8 cellular contexts compared by ENCODE assay signal in genomic region chr9:76818271-76818670, GRCh38. TPM values are rescaled to one million over a fixed set of nuclear protein-coding genes. Genes with fewer than 3 reads are reported as not detected.
DNase-seq lines count a peak whose midpoint lies in the region; ATAC-seq lines count a peak whose summit lies in the region.

No MANE protein-coding gene starts in this region.

- no CpG with 5 or more reads among the region's 4 CpGs for WGBS in trophoblast cell (ENCODE audit: extremely low coverage, insufficient coverage, insufficient read length)

- no peak overlapping the region for H2AK5ac ChIP-seq in trophoblast cell (ENCODE audit: low read length)

- H2BK120ac ChIP-seq in trophoblast cell (ENCODE audit: insufficient read depth, low read length, poor library complexity) = no peak overlapping the region

- H4K12ac ChIP-seq in trophoblast cell (ENCODE audit: low read depth, low read length) = no peak overlapping the region

- H2AFZ ChIP-seq in trophoblast cell (ENCODE audit: insufficient read depth, low read length, poor library complexity) = no peak overlapping the region

- DNase-seq in DMS53 (lab: John Stamatoyannopoulos, UW) (peak; percentile 90), RPMI7951 (ENCODE audit: low read depth) (peak; percentile 98), foreskin melanocyte (peak; percentile 89), trophoblast cell (peak; percentile 88 to 92), GM19240 (ENCODE audit: insufficient read length, low spot score) (no peak)
- DNase-seq in activated CD4-positive, alpha-beta T cell treated with anti-CD3 and anti-CD28 coated beads, Interleukin-2, amount 50 U/mL, for 4 hours = no peak

- no peak overlapping the region for H3K14ac ChIP-seq in trophoblast cell (ENCODE audit: low read length)

- no peaks in the 10 kb centered on the region for H3K9me3 ChIP-seq in trophoblast cell (ENCODE audit: insufficient read depth, low read depth, low read length)

- H3K79me1 ChIP-seq in trophoblast cell (ENCODE audit: low read length) = peaks cover 15% of the 10 kb centered on the region

- ATAC-seq in GM19324 (IDR thresholded peaks at IDR 0.05; ENCODE audit: low FRiP score, unreplicated experiment) (no peak), GM18517 (IDR thresholded peaks at IDR 0.05; ENCODE audit: unreplicated experiment) (no peak)

- H3K4me1 ChIP-seq in trophoblast cell (ENCODE audit: control insufficient read depth in 1 of 2, insufficient read depth in 2 of 2, low read length in 2 of 2) = peaks cover 10% of the 10 kb centered on the region in 2 experiments

- H4K91ac ChIP-seq in trophoblast cell (ENCODE audit: low read depth, low read length) = no peak overlapping the region

- no peaks in the 10 kb centered on the region for H3K27me3 ChIP-seq in trophoblast cell (ENCODE audit: insufficient read depth, low read length)

- no peak overlapping the region for H4K8ac ChIP-seq in trophoblast cell (ENCODE audit: low read depth, low read length)

- no peak overlapping the region for H3K4ac ChIP-seq in trophoblast cell (ENCODE audit: low read depth, low read length)

- H3K27ac ChIP-seq in trophoblast cell (ENCODE audit: low read depth, low read length) = peak overlapping the region; percentile 94

- H3K4me2 ChIP-seq in trophoblast cell (ENCODE audit: low read length) = no peak overlapping the region

- H3K18ac ChIP-seq in trophoblast cell (ENCODE audit: low read length) = no peak overlapping the region

- no peak overlapping the region for H3K4me3 ChIP-seq in trophoblast cell (ENCODE audit: low read depth, low read length)

- no peak overlapping the region for H3K23ac ChIP-seq in trophoblast cell (ENCODE audit: low read length)

- H3K36me3 ChIP-seq in trophoblast cell (ENCODE audit: control insufficient read depth in 1 of 2, insufficient read depth in 2 of 2, low read length in 2 of 2) = no peaks in the 10 kb centered on the region

- H3K79me2 ChIP-seq in trophoblast cell (ENCODE audit: control insufficient read depth, insufficient read depth, low read length, poor library complexity) = no peaks in the 10 kb centered on the region

- no peak overlapping the region for H2BK5ac ChIP-seq in trophoblast cell (ENCODE audit: low read depth, low read length, poor library complexity)

- H3K9ac ChIP-seq in trophoblast cell (ENCODE audit: low read length) = no peak overlapping the region

- H2BK12ac ChIP-seq in trophoblast cell (ENCODE audit: low read length) = no peak overlapping the region

RNA-seq across cellular contexts. Expression of gene PCA3, which starts 54.0 kb away (rescaled TPM):
- total RNA-seq in RPMI7951 (2014; rRNA removed; shearing (Covaris generic)) = not detected in 2 replicates
- 0.01 TPM in 1 of 2 replicates, not detected in the other for polyA plus RNA-seq in trophoblast cell (2013)

Comparison
In these comparisons a context has a peak if more than half of its experiments do, and no peak if none do; other contexts are left out.
1. DNase-seq: peak in DMS53 (single experiment), RPMI7951 (single experiment), foreskin melanocyte (single experiment) and trophoblast cell (2 of 2); none in activated CD4-positive, alpha-beta T cell treated with anti-CD3 and anti-CD28 coated beads, Interleukin-2, amount 50 U/mL, for 4 hours (0 of 2) and GM19240 (single experiment).